ENCODE assay signal across 8 cellular contexts in genomic region chr16:8621572-8622314, GRCh38.
A peak's percentile ranks its signal among the peaks of the same experiment; 100 is the strongest.
DNase-seq lines count a peak whose midpoint lies in the region; ATAC-seq and TF ChIP-seq lines count a peak whose summit lies in the region.

Gene METTL22 (plus strand): TSS chr16:8621698. CDS start chr16:8625666, 3,968 bp downstream.

- peak; percentile 82 for TF ChIP-seq POLR2A in NB4 (IDR thresholded peaks at IDR 0.05; ENCODE audit: extremely low read depth, insufficient read length)

- H3K27ac ChIP-seq in substantia nigra (ENCODE audit: low read depth, low read length, poor library complexity, severe bottlenecking), result peak within 1 kb of the TSS; percentile 75

- peak; percentile 67 for DNase-seq in GM04504 (ENCODE audit: low read depth)
- DNase-seq in HFF-Myc (ENCODE audit: extremely low read depth, low read depth), result peak; percentile 40
- peak; percentile 87 for DNase-seq in NB4 (ENCODE audit: low read depth)
- peak; percentile 94 for DNase-seq in activated naive CD4-positive, alpha-beta T cell treated with anti-CD3 and anti-CD28 coated beads, Interleukin-2, amount 50 U/mL, for 16 hours
- DNase-seq in globus pallidus (ENCODE audit: low spot score), result peak; percentile 85
- DNase-seq in nucleus accumbens (lab: John Stamatoyannopoulos, UW), result peak; percentile 20 to 92 (median 76)
- DNase-seq in substantia nigra (lab: John Stamatoyannopoulos, UW), result peak in 48 of 49 donors; percentile 45 to 94 (median 78)

- H3K4me3 ChIP-seq in HFF-Myc (replicated peaks; ENCODE audit: low read depth, low read length) (peak within 1 kb of the TSS; percentile 97), NB4 (ENCODE audit: low read depth, low read length) (peak within 1 kb of the TSS; percentile 100)

- peak; percentile 98 for ATAC-seq in SK-N-SH treated with all-trans-retinoic acid at 6 μM for 48 hours

- TF ChIP-seq CTCF in HFF-Myc (IDR thresholded peaks at IDR 0.05; ENCODE audit: low read depth, low read length, missing control alignments), result no peak
- TF ChIP-seq CTCF in NB4 (IDR thresholded peaks at IDR 0.05; ENCODE audit: low read depth, low read length), result no peak

TF ChIP-seq in SK-N-SH treated with all-trans-retinoic acid at 6 μM for 48 hours, 23 proteins besides CTCF, POLR2A, EP300 and RAD21:
- TF ChIP-seq ARNTL (CRISPR knock-in tag; IDR thresholded peaks at IDR 0.05; ENCODE audit: borderline replicate concordance, low read depth), result no peak
- TF ChIP-seq ESRRG (CRISPR knock-in tag; IDR thresholded peaks at IDR 0.05), result no peak
- no peak for TF ChIP-seq OSR1 (CRISPR knock-in tag; IDR thresholded peaks at IDR 0.05)
- TF ChIP-seq CSRNP3 (CRISPR knock-in tag; IDR thresholded peaks at IDR 0.05), result no peak
- TF ChIP-seq GLIS3 (CRISPR knock-in tag; IDR thresholded peaks at IDR 0.05), result no peak
- no peak for TF ChIP-seq ZNF70 (CRISPR knock-in tag; IDR thresholded peaks at IDR 0.05)
- TF ChIP-seq PPARA (CRISPR knock-in tag; IDR thresholded peaks at IDR 0.05; ENCODE audit: borderline replicate concordance), result no peak
- TF ChIP-seq ZC3H10 (CRISPR knock-in tag; IDR thresholded peaks at IDR 0.05), result no peak
- no peak for TF ChIP-seq ZFP30 (CRISPR knock-in tag; IDR thresholded peaks at IDR 0.05)
- no peak for TF ChIP-seq CSDC2 (CRISPR knock-in tag; IDR thresholded peaks at IDR 0.05)
- no peak for TF ChIP-seq CREB5 (CRISPR knock-in tag; IDR thresholded peaks at IDR 0.05; ENCODE audit: low read depth)
- TF ChIP-seq PATZ1 (CRISPR knock-in tag; IDR thresholded peaks at IDR 0.05; ENCODE audit: borderline replicate concordance), result no peak
- no peak for TF ChIP-seq TOX (CRISPR knock-in tag; IDR thresholded peaks at IDR 0.05; ENCODE audit: borderline replicate concordance)
- no peak for TF ChIP-seq ZNF565 (CRISPR knock-in tag; conservative IDR thresholded peaks at IDR 0.05; ENCODE audit: low read depth)
- no peak for TF ChIP-seq ISL1 (CRISPR knock-in tag; IDR thresholded peaks at IDR 0.05)
- TF ChIP-seq, protein P1, sequence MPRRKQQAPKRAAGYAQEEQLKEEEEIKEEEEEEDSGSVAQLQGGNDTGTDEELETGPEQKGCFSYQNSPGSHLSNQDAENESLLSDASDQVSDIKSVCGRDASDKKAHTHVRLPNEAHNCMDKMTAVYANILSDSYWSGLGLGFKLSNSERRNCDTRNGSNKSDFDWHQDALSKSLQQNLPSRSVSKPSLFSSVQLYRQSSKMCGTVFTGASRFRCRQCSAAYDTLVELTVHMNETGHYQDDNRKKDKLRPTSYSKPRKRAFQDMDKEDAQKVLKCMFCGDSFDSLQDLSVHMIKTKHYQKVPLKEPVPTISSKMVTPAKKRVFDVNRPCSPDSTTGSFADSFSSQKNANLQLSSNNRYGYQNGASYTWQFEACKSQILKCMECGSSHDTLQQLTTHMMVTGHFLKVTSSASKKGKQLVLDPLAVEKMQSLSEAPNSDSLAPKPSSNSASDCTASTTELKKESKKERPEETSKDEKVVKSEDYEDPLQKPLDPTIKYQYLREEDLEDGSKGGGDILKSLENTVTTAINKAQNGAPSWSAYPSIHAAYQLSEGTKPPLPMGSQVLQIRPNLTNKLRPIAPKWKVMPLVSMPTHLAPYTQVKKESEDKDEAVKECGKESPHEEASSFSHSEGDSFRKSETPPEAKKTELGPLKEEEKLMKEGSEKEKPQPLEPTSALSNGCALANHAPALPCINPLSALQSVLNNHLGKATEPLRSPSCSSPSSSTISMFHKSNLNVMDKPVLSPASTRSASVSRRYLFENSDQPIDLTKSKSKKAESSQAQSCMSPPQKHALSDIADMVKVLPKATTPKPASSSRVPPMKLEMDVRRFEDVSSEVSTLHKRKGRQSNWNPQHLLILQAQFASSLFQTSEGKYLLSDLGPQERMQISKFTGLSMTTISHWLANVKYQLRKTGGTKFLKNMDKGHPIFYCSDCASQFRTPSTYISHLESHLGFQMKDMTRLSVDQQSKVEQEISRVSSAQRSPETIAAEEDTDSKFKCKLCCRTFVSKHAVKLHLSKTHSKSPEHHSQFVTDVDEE (CRISPR knock-in tag; IDR thresholded peaks at IDR 0.05), result no peak
- TF ChIP-seq ZFP3 (CRISPR knock-in tag; IDR thresholded peaks at IDR 0.05), result no peak
- TF ChIP-seq BACH2 (CRISPR knock-in tag; IDR thresholded peaks at IDR 0.05; ENCODE audit: borderline replicate concordance), result no peak
- no peak for TF ChIP-seq ZNF8 (CRISPR knock-in tag; IDR thresholded peaks at IDR 0.05)
- TF ChIP-seq SNAI2 (CRISPR knock-in tag; IDR thresholded peaks at IDR 0.05), result no peak

Comparison
In these comparisons a context has a peak if more than half of its experiments do, and no peak if none do; other contexts are left out.
1. Peak in every context shown above with its lines: DNase-seq, ATAC-seq, H3K4me3 ChIP-seq and H3K27ac ChIP-seq.
2. DNase-seq: peak in every context shown above with its lines; median percentile 94 in activated naive CD4-positive, alpha-beta T cell treated with anti-CD3 and anti-CD28 coated beads, Interleukin-2, amount 50 U/mL, for 16 hours; 87 in NB4; 85 in globus pallidus; 78 in substantia nigra; 76 in nucleus accumbens; 67 in GM04504; 40 in HFF-Myc.